Comparison of ENCODE assay signal across 16 cellular contexts in genomic region chrX:42128587-42128986, GRCh38.
A peak's percentile ranks its signal among the peaks of the same experiment; 100 is the strongest.
DNase-seq lines count a peak whose midpoint lies in the region; ATAC-seq lines count a peak whose summit lies in the region.
"Had no signal": no experiment of that assay in that cellular context is flagged by ENCODE, and none has a peak within 500 bp of the region (broad histone marks: within the 10 kb centered on the region; RNA-seq: fewer than 3 reads in every experiment).

No MANE protein-coding gene starts in this region.

- peak; percentile 23 for ATAC-seq in activated CD4-positive, alpha-beta T cell treated with anti-CD3 and anti-CD28 coated beads for 36 hours
- ATAC-seq in GM18868 (IDR thresholded peaks at IDR 0.05; ENCODE audit: unreplicated experiment): peak; percentile 8
- no peak for ATAC-seq in T-helper 17 cell
- no peak for ATAC-seq in central memory CD8-positive, alpha-beta T cell (replicated peaks; ENCODE audit: extremely low read depth, poor library complexity, severe bottlenecking)
- ATAC-seq in GM21381 (IDR thresholded peaks at IDR 0.05; ENCODE audit: unreplicated experiment): no peak
- no peak for ATAC-seq in HG03442 (IDR thresholded peaks at IDR 0.05; ENCODE audit: unreplicated experiment)
- ATAC-seq: left cardiac atrium had no signal

- no peaks in the 10 kb centered on the region for H3K36me3 Mint-ChIP-seq in activated CD4-positive, alpha-beta T cell treated with anti-CD3 and anti-CD28 coated beads for 36 hours (ENCODE audit: low read depth)
- no peaks in the 10 kb centered on the region for H3K36me3 Mint-ChIP-seq in T-helper 17 cell (ENCODE audit: low read depth)
- H3K36me3 Mint-ChIP-seq in central memory CD8-positive, alpha-beta T cell (ENCODE audit: insufficient read depth): peaks cover 5% of the 10 kb centered on the region
- H3K36me3 Mint-ChIP-seq: memory B cell had no signal

- H3K4me3 Mint-ChIP-seq in activated CD4-positive, alpha-beta T cell treated with anti-CD3 and anti-CD28 coated beads for 36 hours: no peak overlapping the region
- peak overlapping the region; percentile 60 for H3K4me3 Mint-ChIP-seq in T-helper 17 cell
- no peak overlapping the region for H3K4me3 Mint-ChIP-seq in central memory CD8-positive, alpha-beta T cell
- H3K4me3 Mint-ChIP-seq: memory B cell had no signal

- peaks cover 33% of the 10 kb centered on the region for H3K4me1 Mint-ChIP-seq in activated CD4-positive, alpha-beta T cell treated with anti-CD3 and anti-CD28 coated beads for 36 hours
- peaks cover 19% of the 10 kb centered on the region for H3K4me1 Mint-ChIP-seq in T-helper 17 cell
- peaks cover 19% of the 10 kb centered on the region for H3K4me1 Mint-ChIP-seq in central memory CD8-positive, alpha-beta T cell

- intact Hi-C loops in activated CD4-positive, alpha-beta T cell treated with anti-CD3 and anti-CD28 coated beads for 36 hours (cut with DNase I, micrococcal nuclease): no loop called here

- H3K9me3 ChIP-seq in T-helper 17 cell (ENCODE audit: control insufficient read depth, low read length, poor library complexity, severe bottlenecking): no peaks in the 10 kb centered on the region
- H3K9me3 ChIP-seq: BE2C had no signal

- H3K9me3 Mint-ChIP-seq in activated CD4-positive, alpha-beta T cell treated with anti-CD3 and anti-CD28 coated beads for 36 hours (ENCODE audit: low read depth): no peaks in the 10 kb centered on the region
- H3K9me3 Mint-ChIP-seq in central memory CD8-positive, alpha-beta T cell: no peaks in the 10 kb centered on the region
- H3K9me3 Mint-ChIP-seq: memory B cell had no signal

- H3K27me3 Mint-ChIP-seq in activated CD4-positive, alpha-beta T cell treated with anti-CD3 and anti-CD28 coated beads for 36 hours: no peaks in the 10 kb centered on the region
- H3K27me3 Mint-ChIP-seq in T-helper 17 cell: no peaks in the 10 kb centered on the region
- no peaks in the 10 kb centered on the region for H3K27me3 Mint-ChIP-seq in central memory CD8-positive, alpha-beta T cell
- H3K27me3 Mint-ChIP-seq: memory B cell had no signal

- no peak for DNase-seq in activated CD4-positive, alpha-beta T cell treated with anti-CD3 and anti-CD28 coated beads for 36 hours
- no peak for DNase-seq in activated CD4-positive, alpha-beta T cell treated with anti-CD3 and anti-CD28 coated beads, Interleukin-2, amount 50 U/mL, for 1 hour
- no peak for DNase-seq in T-helper 17 cell
- no peak for DNase-seq in central memory CD8-positive, alpha-beta T cell (ENCODE audit: low spot score in 2 of 2)
- DNase-seq in SHP77 (lab: John Stamatoyannopoulos, UW): no peak
- DNase-seq: activated CD4-positive, alpha-beta T cell treated with anti-CD3 and anti-CD28 coated beads for 4 hours; activated T-cell treated with anti-CD3 and anti-CD28 coated beads, Interleukin-2, amount 50 U/mL, for 1 hour; BE2C; left cardiac atrium; NCI-H1092 treated with DMSO at 0.1 percent for 48 hours; NCI-H2081; NCI-H524 treated with DMSO at 0.1 percent for 48 hours had no signal

- no peak overlapping the region for H3K27ac Mint-ChIP-seq in activated CD4-positive, alpha-beta T cell treated with anti-CD3 and anti-CD28 coated beads for 36 hours
- H3K27ac Mint-ChIP-seq in T-helper 17 cell: peak overlapping the region; percentile 80
- H3K27ac Mint-ChIP-seq in central memory CD8-positive, alpha-beta T cell (ENCODE audit: low read depth): peak overlapping the region; percentile 78

- POLR2A ChIA-PET in activated CD4-positive, alpha-beta T cell treated with anti-CD3 and anti-CD28 coated beads for 36 hours (lab: Charles Lee): no interaction called here

- CTCF ChIA-PET in activated CD4-positive, alpha-beta T cell treated with anti-CD3 and anti-CD28 coated beads for 36 hours (lab: Charles Lee): no interaction called here

Comparison
In these comparisons a context has a peak if more than half of its experiments do, and no peak if none do; other contexts are left out.
1. ATAC-seq: peak in activated CD4-positive, alpha-beta T cell treated with anti-CD3 and anti-CD28 coated beads for 36 hours (single experiment) and GM18868 (single experiment); none in T-helper 17 cell (single experiment), central memory CD8-positive, alpha-beta T cell (single experiment), GM21381 (single experiment) and HG03442 (single experiment).